ENCODE assay signal across 2 cellular contexts in genomic region chr1:221039616-221040015, GRCh38.
A peak's percentile ranks its signal among the peaks of the same experiment; 100 is the strongest.
TF ChIP-seq lines count a peak whose summit lies in the region.

No MANE protein-coding gene starts in this region.

TF ChIP-seq in IMR-90, 13 proteins besides CTCF, POLR2A, EP300 and RAD21:
- no peak for TF ChIP-seq MXI1 (IDR thresholded peaks at IDR 0.05; ENCODE audit: borderline replicate concordance, low read depth, low read length)
- TF ChIP-seq FOS (IDR thresholded peaks at IDR 0.05; ENCODE audit: low read depth, low read length): peak; percentile 51

TF ChIP-seq in WTC11, 78 proteins besides CTCF, POLR2A, EP300 and RAD21:
- TF ChIP-seq JAZF1 (CRISPR knock-in tag; IDR thresholded peaks at IDR 0.05) (no peak), ATF3 (CRISPR knock-in tag; conservative IDR thresholded peaks at IDR 0.05) (no peak), RORB (CRISPR knock-in tag; IDR thresholded peaks at IDR 0.05) (no peak), ZNF317 (CRISPR knock-in tag; IDR thresholded peaks at IDR 0.05; ENCODE audit: borderline replicate concordance, low read depth) (no peak), MLX (CRISPR knock-in tag; IDR thresholded peaks at IDR 0.05) (no peak), KAT7 (CRISPR knock-in tag; IDR thresholded peaks at IDR 0.05; ENCODE audit: borderline replicate concordance) (no peak), ATF1 (CRISPR knock-in tag; IDR thresholded peaks at IDR 0.05) (no peak), FOXJ3 (CRISPR knock-in tag; IDR thresholded peaks at IDR 0.05; ENCODE audit: borderline replicate concordance) (no peak), NFATC4 (CRISPR knock-in tag; IDR thresholded peaks at IDR 0.05) (no peak)
